ENCODE assay signal across 8 cellular contexts in the genomic region with DNA sequence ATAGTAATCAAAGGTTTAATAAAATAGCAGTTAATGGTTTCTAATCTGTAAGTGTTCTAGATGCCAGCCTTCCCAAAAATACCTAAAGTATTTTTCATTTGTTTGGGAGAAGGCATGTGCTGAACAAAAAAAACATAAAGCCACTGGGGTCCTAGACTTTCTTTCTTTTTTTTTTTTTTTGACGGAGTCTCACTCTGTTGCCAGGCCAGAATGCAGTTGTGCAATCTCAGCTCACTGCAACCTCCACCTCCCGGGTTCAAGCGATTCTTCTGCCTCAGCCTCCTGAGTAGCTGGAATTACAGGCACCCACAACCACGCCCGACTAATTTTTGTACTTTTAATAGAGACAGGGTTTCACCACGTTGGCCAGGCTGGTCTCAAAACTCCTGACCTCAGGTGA.
DNase-seq lines count a peak whose midpoint lies in the region; ATAC-seq, FAIRE-seq and TF ChIP-seq lines count a peak whose summit lies in the region.
"Not testable (repeated sequence)": the region's sequence is repeated elsewhere in the genome, so short reads cannot be mapped to it uniquely, and the experiment has no call there.

No MANE protein-coding gene starts in this region.

- H3K4me3 ChIP-seq in K562, cardiac muscle cell, right lobe of liver, neural progenitor cell, smooth muscle cell: not testable (repeated sequence)
- H3K4me3 ChIP-seq in coronary artery (peak overlapping the region; percentile 27), left ventricle myocardium inferior (peak overlapping the region; percentile 42)

- H3K27me3 ChIP-seq in K562 (ENCODE audit: control insufficient read depth in 2 of 2, insufficient read depth in 2 of 2, low read length in 2 of 2); cardiac muscle cell; left ventricle myocardium inferior (ENCODE audit: low read depth); right lobe of liver; neural progenitor cell; smooth muscle cell (ENCODE audit: low read depth): not testable (repeated sequence)

- H3K27ac Mint-ChIP-seq in neural progenitor cell = not testable (repeated sequence)

- POLR2A ChIA-PET in K562 (lab: Yijun Ruan, JAX) = interaction anchor here (0.8 to 1.4 kb wide), 2 partner anchors 21 to 26 kb away, joined by 3 read pairs; no protein-coding TSS in a partner anchor

- not testable (repeated sequence) for H3K9me3 Mint-ChIP-seq in neural progenitor cell

- peaks cover 0 to 45% of the 10 kb centered on the region in 2 experiments; a peak in 4 of 5 replicates for H3K4me1 ChIP-seq in K562 (replicated peaks in 1 of 2; ENCODE audit: control insufficient read depth in 2 of 2, insufficient read depth in 2 of 2, low read length in 2 of 2)
- H3K4me1 ChIP-seq in cardiac muscle cell (ENCODE audit: low read depth) = peaks cover 69% of the 10 kb centered on the region
- peaks cover 88% of the 10 kb centered on the region for H3K4me1 ChIP-seq in left ventricle myocardium inferior
- not testable (repeated sequence) for H3K4me1 ChIP-seq in right lobe of liver
- peaks cover 16% of the 10 kb centered on the region for H3K4me1 ChIP-seq in neural progenitor cell
- H3K4me1 ChIP-seq in smooth muscle cell (ENCODE audit: low read depth) = peaks cover 16% of the 10 kb centered on the region

- not testable (repeated sequence) for H4K20me1 ChIP-seq in K562 (replicated peaks; ENCODE audit: control insufficient read depth, insufficient read depth, low read length); neural progenitor cell (ENCODE audit: low read depth); smooth muscle cell (ENCODE audit: low read depth)

- not testable (repeated sequence) for H3K4me2 ChIP-seq in K562 (ENCODE audit: insufficient read depth, low read length); neural progenitor cell
- peak overlapping the region; percentile 69 for H3K4me2 ChIP-seq in smooth muscle cell

- H3K9ac ChIP-seq in K562 (ENCODE audit: insufficient read depth in 1 of 2, low read depth in 2 of 2, low read length in 2 of 2); neural progenitor cell; smooth muscle cell (ENCODE audit: low read depth): not testable (repeated sequence)

- H3K27me3 Mint-ChIP-seq in neural progenitor cell (ENCODE audit: insufficient read depth, low read depth) = not testable (repeated sequence)

- not testable (repeated sequence) for H3K36me3 Mint-ChIP-seq in neural progenitor cell

- H3K9me3 ChIP-seq in K562 (replicated peaks; ENCODE audit: control insufficient read depth, insufficient read depth, low read depth, low read length); cardiac muscle cell (ENCODE audit: low read depth); left ventricle myocardium inferior (replicated peaks); right lobe of liver; neural progenitor cell (ENCODE audit: low read depth); smooth muscle cell (replicated peaks; ENCODE audit: low read depth): not testable (repeated sequence)

- not testable (repeated sequence) for H3K9me1 ChIP-seq in K562 (ENCODE audit: control insufficient read depth, insufficient read depth, low read length)

- H3K4me3 Mint-ChIP-seq in neural progenitor cell = not testable (repeated sequence)

- H3F3A ChIP-seq in neural progenitor cell (ENCODE audit: low read depth); smooth muscle cell (ENCODE audit: low read depth): not testable (repeated sequence)

- not testable (repeated sequence) for ATAC-seq in K562, right lobe of liver

- intact Hi-C loops in K562 (cut with micrococcal nuclease) = loop anchor here (10.0 kb wide), 1 partner anchor 492 kb away; no protein-coding TSS in a partner anchor
- intact Hi-C loops in left ventricle myocardium inferior (cut with micrococcal nuclease); right lobe of liver (cut with DNase I): not testable (repeated sequence)

- H3K4me1 Mint-ChIP-seq in neural progenitor cell = peaks cover 32% of the 10 kb centered on the region

- in situ Hi-C loops in K562 (cut with MboI) = not testable (repeated sequence)

- not testable (repeated sequence) for TF ChIP-seq CTCF in C4-2B (conservative IDR thresholded peaks at IDR 0.05); K562 (IDR thresholded peaks at IDR 0.05 in 2 of 3, conservative IDR thresholded peaks at IDR 0.05 in 1 of 3; ENCODE audit: insufficient read depth in 2 of 3, low read depth in 1 of 3, low read length in 3 of 3); coronary artery (IDR thresholded peaks at IDR 0.05); cardiac muscle cell (IDR thresholded peaks at IDR 0.05; ENCODE audit: low read depth, low read length); left ventricle myocardium inferior (IDR thresholded peaks at IDR 0.05; ENCODE audit: borderline replicate concordance); right lobe of liver (IDR thresholded peaks at IDR 0.05); neural progenitor cell (IDR thresholded peaks at IDR 0.05); smooth muscle cell (IDR thresholded peaks at IDR 0.05; ENCODE audit: borderline replicate concordance, insufficient read depth, poor library complexity, severe bottlenecking)

- H3K36me3 ChIP-seq in K562 (ENCODE audit: control insufficient read depth, insufficient read depth, low read length); cardiac muscle cell; left ventricle myocardium inferior; right lobe of liver; neural progenitor cell; smooth muscle cell (ENCODE audit: low read depth): not testable (repeated sequence)

- 37% methylated on average over 5 of the region's 6 CpGs for WGBS in K562 (ENCODE audit: insufficient coverage, low coverage, missing lambda C conversion rate)
- WGBS in right lobe of liver (ENCODE audit: insufficient coverage, low coverage, low lambda C conversion rate, missing lambda C conversion rate) = 65% methylated on average over 6 of the region's 6 CpGs
- WGBS in smooth muscle cell (ENCODE audit: low lambda C conversion rate) = 73% methylated on average over 6 of the region's 6 CpGs

- peak overlapping the region; percentile 13; the same call in 1 of the 2 replicates for H3K27ac ChIP-seq in C4-2B
- H3K27ac ChIP-seq in K562 (ENCODE audit: extremely low read depth, low read depth, low read length); neural progenitor cell: not testable (repeated sequence)
- peak overlapping the region; percentile 76 to 85 for H3K27ac ChIP-seq in coronary artery
- H3K27ac ChIP-seq in cardiac muscle cell = peak overlapping the region; percentile 82
- H3K27ac ChIP-seq in left ventricle myocardium inferior (replicated peaks) = peak overlapping the region; percentile 88
- H3K27ac ChIP-seq in right lobe of liver = peak overlapping the region in 2 of 3 donors; percentile 12 to 21
- peak overlapping the region; percentile 61 for H3K27ac ChIP-seq in smooth muscle cell (ENCODE audit: low read depth)

- DNase-seq in K562 (ENCODE audit: extremely low read depth in 1 of 4, low spot score in 3 of 4); coronary artery (ENCODE audit: low spot score); left ventricle myocardium inferior; right lobe of liver; neural progenitor cell (ENCODE audit: low spot score); smooth muscle cell (lab: John Stamatoyannopoulos, UW; ENCODE audit: unreplicated experiment): not testable (repeated sequence)
- peak in 1 of 2 donors; percentile 35 for DNase-seq in cardiac muscle cell (ENCODE audit: low read depth in 1 of 2, low spot score in 1 of 2)

- not testable (repeated sequence) for TF ChIP-seq POLR2A in K562 (conservative IDR thresholded peaks at IDR 0.05); right lobe of liver (IDR thresholded peaks at IDR 0.05)

- not testable (repeated sequence) for H2AFZ ChIP-seq in K562 (ENCODE audit: low read depth, low read length); smooth muscle cell (ENCODE audit: low read depth)
- H2AFZ ChIP-seq in neural progenitor cell (replicated peaks) = peak overlapping the region; percentile 29

- not testable (repeated sequence) for FAIRE-seq in K562 (lab: Jason Lieb, UNC)

- BruUV-seq in K562 (replicated peaks; lab: Mats Ljungman, UMichigan) = not testable (repeated sequence)

- TF ChIP-seq RAD21 in K562 (CRISPR knock-in tag; conservative IDR thresholded peaks at IDR 0.05 in 1 of 2, IDR thresholded peaks at IDR 0.05 in 1 of 2) = not testable (repeated sequence)

- H3K79me2 ChIP-seq in K562 (ENCODE audit: control insufficient read depth, insufficient read depth, low read length); neural progenitor cell (ENCODE audit: low read depth); smooth muscle cell (ENCODE audit: low read depth): not testable (repeated sequence)

- TF ChIP-seq EP300 in K562 (IDR thresholded peaks at IDR 0.05; ENCODE audit: low read length) = not testable (repeated sequence)

- CTCF ChIA-PET in K562 (lab: Yijun Ruan, JAX; ENCODE audit: low intra/inter-chr PET ratio) = not testable (repeated sequence)

TF ChIP-seq in K562, 482 proteins besides CTCF, POLR2A, EP300 and RAD21:
- TF ChIP-seq CEBPG (CRISPR knock-in tag; IDR thresholded peaks at IDR 0.05) = not testable (repeated sequence)
- TF ChIP-seq CEBPG (tag; conservative IDR thresholded peaks at IDR 0.05 in 1 of 2, IDR thresholded peaks at IDR 0.05 in 1 of 2) (peak; percentile 42 to 83; a peak in 3 of 4 replicates), CEBPB (tag; IDR thresholded peaks at IDR 0.05) (peak; percentile 93)
TF ChIP-seq in K562: peak in this region for 2; not testable (repeated sequence) for 480.
